2 cellular contexts compared by ENCODE assay signal in genomic region chr20:62879275-62880146, GRCh38.
TF ChIP-seq lines count a peak whose summit lies in the region.

No MANE protein-coding gene starts in this region.

TF ChIP-seq in GM23338, 12 proteins besides CTCF, POLR2A, EP300 and RAD21:
- TF ChIP-seq REST (IDR thresholded peaks at IDR 0.05; ENCODE audit: unreplicated experiment) (no peak), EZH2phosphoT487 (IDR thresholded peaks at IDR 0.05; ENCODE audit: unreplicated experiment) (no peak), ZNF462 (CRISPR knock-in tag; IDR thresholded peaks at IDR 0.05) (no peak), EZH2 (IDR thresholded peaks at IDR 0.05; ENCODE audit: low read depth, unreplicated experiment) (no peak), JUNB (IDR thresholded peaks at IDR 0.05; ENCODE audit: unreplicated experiment) (no peak)
TF ChIP-seq in GM23338: peak in this region for 0.

TF ChIP-seq in IMR-90, 13 proteins besides CTCF, POLR2A, EP300 and RAD21:
- TF ChIP-seq BHLHE40 (IDR thresholded peaks at IDR 0.05; ENCODE audit: low read depth, low read length) (no peak), ELK1 (IDR thresholded peaks at IDR 0.05; ENCODE audit: borderline replicate concordance, low read depth, low read length) (no peak), MAFK (IDR thresholded peaks at IDR 0.05; ENCODE audit: low read depth, low read length) (no peak), SMC3 (IDR thresholded peaks at IDR 0.05; ENCODE audit: low read depth, low read length) (no peak), CHD1 (IDR thresholded peaks at IDR 0.05; ENCODE audit: low read depth, low read length) (no peak), RFX5 (IDR thresholded peaks at IDR 0.05; ENCODE audit: low read depth, low read length) (no peak), CEBPB (IDR thresholded peaks at IDR 0.05; ENCODE audit: low read depth, low read length) (no peak), MXI1 (IDR thresholded peaks at IDR 0.05; ENCODE audit: borderline replicate concordance, low read depth, low read length) (no peak), USF2 (IDR thresholded peaks at IDR 0.05; ENCODE audit: low read depth, low read length) (no peak)
